Comparison of ENCODE assay signal across 8 cellular contexts in genomic region chr2:232315923-232316299, GRCh38.
A peak's percentile ranks its signal among the peaks of the same experiment; 100 is the strongest.
DNase-seq lines count a peak whose midpoint lies in the region; ATAC-seq and TF ChIP-seq lines count a peak whose summit lies in the region.

No MANE protein-coding gene starts in this region.

- no peaks in the 10 kb centered on the region for H3K79me2 ChIP-seq in Karpas-422 (ENCODE audit: low read length)

- CTCF ChIA-PET in CD8-positive, alpha-beta memory T cell (lab: Charles Lee), result interaction anchor here (0.6 to 3.1 kb wide), 10 partner anchors 9 to 415 kb away, joined by 3 to 36 read pairs (median 5); no protein-coding TSS in a partner anchor

- TF ChIP-seq CTCF in endodermal cell (conservative IDR thresholded peaks at IDR 0.05) (no peak), psoas muscle (IDR thresholded peaks at IDR 0.05) (no peak)

- H3K27ac ChIP-seq in CD8-positive, alpha-beta memory T cell (ENCODE audit: low read depth, low read length), result peak overlapping the region; percentile 22
- H3K27ac ChIP-seq in SJCRH30, result peak overlapping the region; percentile 87
- H3K27ac ChIP-seq in endodermal cell (ENCODE audit: low read depth, low read length), result no peak overlapping the region
- H3K27ac ChIP-seq in psoas muscle, result peak overlapping the region; percentile 87
- no peak overlapping the region for H3K27ac ChIP-seq in Karpas-422 (ENCODE audit: low read length)

- no peak overlapping the region for H2AFZ ChIP-seq in Karpas-422 (ENCODE audit: low read length)

- H3K4me3 Mint-ChIP-seq in CD8-positive, alpha-beta memory T cell, result peak overlapping the region in 6 of 7 donors; percentile 44 to 88 (median 75)
- no peak overlapping the region for H3K4me3 Mint-ChIP-seq in endodermal cell

- WGBS in endodermal cell (ENCODE audit: insufficient coverage in 1 of 2, insufficient read length in 1 of 2), 2 experiments, result 89 to 100% methylated on average over 2 to 8 of the region's 8 CpGs
- WGBS in psoas muscle, 3 donors, result 31 to 61% (median 39%) methylated on average over 8 of the region's 8 CpGs

- H4K20me1 ChIP-seq in Karpas-422 (ENCODE audit: insufficient read depth, low read depth, low read length), result peaks cover 8% of the 10 kb centered on the region; the same call in 1 of the 2 replicates

- POLR2A ChIA-PET in CD8-positive, alpha-beta memory T cell (lab: Charles Lee), result interaction anchor here (0.5 kb wide), 1 partner anchor 355 kb away, joined by 3 read pairs; the partner anchor contains the start of gene DIS3L2

- peaks cover 79 to 96% (median 96%) of the 10 kb centered on the region in 3 donors for H3K4me1 Mint-ChIP-seq in CD8-positive, alpha-beta memory T cell
- H3K4me1 Mint-ChIP-seq in endodermal cell, result peaks cover 14% of the 10 kb centered on the region

- peak in 2 of 4 donors; percentile 36 to 40 for ATAC-seq in psoas muscle
- ATAC-seq in HG03045 (IDR thresholded peaks at IDR 0.05; ENCODE audit: unreplicated experiment), result no peak

- H3K9me3 Mint-ChIP-seq in CD8-positive, alpha-beta memory T cell, result peaks cover 0 to 5% (median 1%) of the 10 kb centered on the region in 5 donors
- peaks cover 24% of the 10 kb centered on the region for H3K9me3 Mint-ChIP-seq in endodermal cell

- H3K9me2 ChIP-seq in Karpas-422 (replicated peaks; ENCODE audit: insufficient read depth, low read length), result no peaks in the 10 kb centered on the region

- no peak for DNase-seq in CD8-positive, alpha-beta memory T cell
- DNase-seq in SJCRH30 (no peak), endodermal cell (peak; percentile 38), psoas muscle (peak in 1 of 2 donors; percentile 48), NCI-H510A treated with DMSO at 0.1 percent for 48 hours (lab: John Stamatoyannopoulos, UW) (no peak), Karpas-422 (no peak), mucosa of gallbladder (ENCODE audit: low spot score) (no peak)

- peak overlapping the region; percentile 85 to 97 (median 93) for H3K27ac Mint-ChIP-seq in CD8-positive, alpha-beta memory T cell
- no peak overlapping the region for H3K27ac Mint-ChIP-seq in endodermal cell

- H3K9me3 ChIP-seq in CD8-positive, alpha-beta memory T cell (ENCODE audit: low read length), result no peaks in the 10 kb centered on the region
- H3K9me3 ChIP-seq in SJCRH30 (replicated peaks) (peaks cover 10% of the 10 kb centered on the region), endodermal cell (ENCODE audit: control insufficient read depth, low read length) (peaks cover 22% of the 10 kb centered on the region), psoas muscle (peaks cover 11% of the 10 kb centered on the region), Karpas-422 (ENCODE audit: low read length) (peaks cover 11% of the 10 kb centered on the region)

- no peak overlapping the region for H3K4me2 ChIP-seq in Karpas-422 (ENCODE audit: low read depth, low read length, poor library complexity, severe bottlenecking)

- H3K27me3 Mint-ChIP-seq in CD8-positive, alpha-beta memory T cell, result no peaks in the 10 kb centered on the region
- H3K27me3 Mint-ChIP-seq in endodermal cell (ENCODE audit: insufficient read depth), result no peaks in the 10 kb centered on the region

- intact Hi-C loops in psoas muscle (cut with DNase I), result no loop called here

- H3K4me3 ChIP-seq in CD8-positive, alpha-beta memory T cell (ENCODE audit: low read length), result peak overlapping the region; percentile 12
- no peak overlapping the region for H3K4me3 ChIP-seq in SJCRH30
- no peak overlapping the region for H3K4me3 ChIP-seq in endodermal cell (ENCODE audit: low read length)
- peak overlapping the region; percentile 8 for H3K4me3 ChIP-seq in psoas muscle
- H3K4me3 ChIP-seq in Karpas-422 (ENCODE audit: low read length), result no peak overlapping the region

- no peaks in the 10 kb centered on the region for H3K36me3 ChIP-seq in CD8-positive, alpha-beta memory T cell (ENCODE audit: insufficient read depth, low read length)
- H3K36me3 ChIP-seq in SJCRH30 (peaks cover 2% of the 10 kb centered on the region; the same call in 1 of the 2 replicates), endodermal cell (ENCODE audit: control insufficient read depth, insufficient read depth, low read length) (no peaks in the 10 kb centered on the region), psoas muscle (ENCODE audit: insufficient read depth in 1 of 2, low read depth in 1 of 2) (no peaks in the 10 kb centered on the region), Karpas-422 (ENCODE audit: insufficient read depth, low read length) (no peaks in the 10 kb centered on the region)

- no peaks in the 10 kb centered on the region for H3K36me3 Mint-ChIP-seq in CD8-positive, alpha-beta memory T cell
- H3K36me3 Mint-ChIP-seq in endodermal cell (ENCODE audit: low read depth), result peaks cover 6% of the 10 kb centered on the region

- no peak overlapping the region for H3K9ac ChIP-seq in endodermal cell (ENCODE audit: extremely low read depth, low read length, poor library complexity, severe bottlenecking)
- no peak overlapping the region for H3K9ac ChIP-seq in Karpas-422 (ENCODE audit: low read length)

- no peaks in the 10 kb centered on the region for H3K27me3 ChIP-seq in CD8-positive, alpha-beta memory T cell (ENCODE audit: insufficient read depth, low read length, poor library complexity, severe bottlenecking)
- H3K27me3 ChIP-seq in SJCRH30, result no peaks in the 10 kb centered on the region
- H3K27me3 ChIP-seq in endodermal cell (ENCODE audit: control insufficient read depth, insufficient read depth, low read length, poor library complexity, severe bottlenecking), result no peaks in the 10 kb centered on the region
- no peaks in the 10 kb centered on the region for H3K27me3 ChIP-seq in psoas muscle (ENCODE audit: insufficient read depth in 3 of 3, low read length in 2 of 3)
- no peaks in the 10 kb centered on the region for H3K27me3 ChIP-seq in Karpas-422 (ENCODE audit: low read length)

- peaks cover 90% of the 10 kb centered on the region for H3K4me1 ChIP-seq in CD8-positive, alpha-beta memory T cell (ENCODE audit: insufficient read depth, low read length)
- H3K4me1 ChIP-seq in SJCRH30 (peaks cover 21% of the 10 kb centered on the region), endodermal cell (ENCODE audit: control insufficient read depth, insufficient read depth, low read length) (peaks cover 8% of the 10 kb centered on the region), psoas muscle (peaks cover 31% of the 10 kb centered on the region), Karpas-422 (ENCODE audit: low read length) (no peaks in the 10 kb centered on the region)

Comparison
In these comparisons a context has a peak if more than half of its experiments do, and no peak if none do; other contexts are left out.
1. H3K27ac ChIP-seq: peak in CD8-positive, alpha-beta memory T cell (single experiment), SJCRH30 (single experiment) and psoas muscle (single experiment); none in endodermal cell (single experiment) and Karpas-422 (single experiment).
2. H3K4me3 ChIP-seq: peak in CD8-positive, alpha-beta memory T cell (single experiment) and psoas muscle (single experiment); none in SJCRH30 (single experiment), endodermal cell (single experiment) and Karpas-422 (single experiment).